In the genomic region with DNA sequence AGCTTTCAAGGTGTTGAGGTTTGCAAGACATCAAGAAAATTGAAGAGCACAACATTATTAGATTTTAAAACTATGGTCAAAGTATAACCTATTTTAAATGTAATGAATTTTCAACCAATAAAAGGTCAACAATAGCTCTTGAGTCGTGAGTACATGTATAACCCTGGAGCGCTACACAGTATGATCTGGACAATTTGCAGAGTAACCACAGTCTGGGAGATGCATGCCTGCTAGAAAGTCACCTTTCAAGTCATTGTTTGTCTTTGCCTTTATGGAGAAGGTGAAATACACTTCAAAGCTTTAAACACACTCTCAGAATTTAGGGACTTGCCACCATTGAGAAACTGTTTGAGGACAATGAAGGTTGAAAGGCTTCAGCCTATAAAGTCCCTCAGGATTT, we compare ENCODE assay signal across 24 cellular contexts.
DNase-seq lines count a peak whose midpoint lies in the region; ATAC-seq and TF ChIP-seq lines count a peak whose summit lies in the region.
"Had no signal": no experiment of that assay in that cellular context is flagged by ENCODE, and none has a peak within 500 bp of the region (broad histone marks: within the 10 kb centered on the region; RNA-seq: fewer than 3 reads in every experiment).

No MANE protein-coding gene starts in this region.

- H3F3A ChIP-seq in neural progenitor cell (ENCODE audit: low read depth) = peaks cover 21% of the 10 kb centered on the region

- H2AFZ ChIP-seq in neural progenitor cell (replicated peaks) = no peak overlapping the region

- H3K4me2 ChIP-seq in neural progenitor cell = peak overlapping the region; percentile 61
- H3K4me2 ChIP-seq: BLaER1 treated with 17β-estradiol and CSF1 and Interleukin-3, amounts not matched to agents 10 nM and 100 nM had no signal

- H3K4me3 ChIP-seq in neural progenitor cell (no peak overlapping the region), mucosa of descending colon (no peak overlapping the region)
- H3K4me3 ChIP-seq: BLaER1 treated with 17β-estradiol and CSF1 and Interleukin-3, amounts not matched to agents 10 nM and 100 nM; SK-N-MC had no signal

- H3K27ac Mint-ChIP-seq in neural progenitor cell = no peak overlapping the region
- H3K27ac Mint-ChIP-seq: CD8-positive, alpha-beta T cell; HFFc6; T-helper 17 cell had no signal

- intact Hi-C loops in mucosa of descending colon (cut with DNase I, micrococcal nuclease) = no loop called here

- H3K79me2 ChIP-seq in neural progenitor cell (ENCODE audit: low read depth) = no peaks in the 10 kb centered on the region

- H3K36me3 ChIP-seq in neural progenitor cell (peaks cover 5% of the 10 kb centered on the region), mucosa of descending colon (ENCODE audit: low read depth) (no peaks in the 10 kb centered on the region)
- H3K36me3 ChIP-seq: BLaER1 treated with 17β-estradiol and CSF1 and Interleukin-3, amounts not matched to agents 10 nM and 100 nM had no signal

- peak overlapping the region; percentile 75 for H3K27ac ChIP-seq in neural progenitor cell
- H3K27ac ChIP-seq: BLaER1 treated with 17β-estradiol and CSF1 and Interleukin-3, amounts not matched to agents 10 nM and 100 nM; HL-60; RWPE1; SK-N-MC had no signal

- peaks cover 6% of the 10 kb centered on the region for H3K9me3 ChIP-seq in neural progenitor cell (ENCODE audit: low read depth)
- H3K9me3 ChIP-seq in mucosa of descending colon = no peaks in the 10 kb centered on the region

- no peaks in the 10 kb centered on the region for H3K27me3 Mint-ChIP-seq in neural progenitor cell (ENCODE audit: insufficient read depth, low read depth)

- peaks cover 24% of the 10 kb centered on the region for H3K4me1 ChIP-seq in neural progenitor cell
- no peaks in the 10 kb centered on the region for H3K4me1 ChIP-seq in mucosa of descending colon (ENCODE audit: low read depth)
- H3K4me1 ChIP-seq: BLaER1 treated with 17β-estradiol and CSF1 and Interleukin-3, amounts not matched to agents 10 nM and 100 nM had no signal

- H4K20me1 ChIP-seq in neural progenitor cell (ENCODE audit: low read depth) = no peaks in the 10 kb centered on the region
- H4K20me1 ChIP-seq: BLaER1 treated with 17β-estradiol and CSF1 and Interleukin-3, amounts not matched to agents 10 nM and 100 nM had no signal

- peaks cover 7% of the 10 kb centered on the region for H3K4me1 Mint-ChIP-seq in neural progenitor cell
- H3K4me1 Mint-ChIP-seq: T-helper 17 cell had no signal

- no peaks in the 10 kb centered on the region for H3K27me3 ChIP-seq in neural progenitor cell
- H3K27me3 ChIP-seq: BLaER1 treated with 17β-estradiol and CSF1 and Interleukin-3, amounts not matched to agents 10 nM and 100 nM had no signal

- H3K4me3 Mint-ChIP-seq in neural progenitor cell = no peak overlapping the region
- H3K4me3 Mint-ChIP-seq: CD8-positive, alpha-beta T cell; HFFc6; T-helper 17 cell had no signal

- ATAC-seq in mucosa of descending colon = no peak
- ATAC-seq: CD8-positive, alpha-beta T cell; T-helper 17 cell had no signal

- DNase-seq in NCI-H1417 (lab: John Stamatoyannopoulos, UW) = peak in 2 of 3 experiments; percentile 12 to 29
- no peak for DNase-seq in NCI-H1417 treated with DMSO at 0.1 percent for 48 hours (lab: John Stamatoyannopoulos, UW)
- peak; percentile 28 for DNase-seq in DMS153 treated with DMSO at 0.1 percent for 48 hours (lab: John Stamatoyannopoulos, UW; ENCODE audit: unreplicated experiment)
- peak; percentile 19 for DNase-seq in NCI-H69 (lab: John Stamatoyannopoulos, UW)
- no peak for DNase-seq in neural progenitor cell (ENCODE audit: low spot score)
- DNase-seq in NCI-H128 (lab: John Stamatoyannopoulos, UW; ENCODE audit: unreplicated experiment) = no peak
- no peak for DNase-seq in mucosa of descending colon
- DNase-seq: 8988T; CD8-positive, alpha-beta T cell; DMS53; H7; HFFc6; KG1; NCI-H1105; NCI-H187 treated with DMSO at 0.1 percent for 48 hours; NCI-H226; NCI-H526 treated with DMSO at 0.1 percent for 48 hours; SHP77 treated with DMSO at 0.1 percent for 48 hours; SW 1271; T-helper 17 cell had no signal

- TF ChIP-seq CTCF in neural progenitor cell (IDR thresholded peaks at IDR 0.05) = no peak
- TF ChIP-seq CTCF in mucosa of descending colon (IDR thresholded peaks at IDR 0.05) = no peak

- no peak overlapping the region for H3K9ac ChIP-seq in neural progenitor cell
- H3K9ac ChIP-seq: BLaER1 treated with 17β-estradiol and CSF1 and Interleukin-3, amounts not matched to agents 10 nM and 100 nM had no signal

- H3K36me3 Mint-ChIP-seq in neural progenitor cell = no peaks in the 10 kb centered on the region
- H3K36me3 Mint-ChIP-seq: CD8-positive, alpha-beta T cell had no signal

- H3K9me3 Mint-ChIP-seq in neural progenitor cell = peaks cover 15% of the 10 kb centered on the region
- H3K9me3 Mint-ChIP-seq: CD8-positive, alpha-beta T cell had no signal

Comparison
In these comparisons a context has a peak if more than half of its experiments do, and no peak if none do; other contexts are left out.
1. DNase-seq: peak in NCI-H1417 (2 of 3), DMS153 treated with DMSO at 0.1 percent for 48 hours (single experiment) and NCI-H69 (single experiment); none in NCI-H1417 treated with DMSO at 0.1 percent for 48 hours (single experiment), neural progenitor cell (single experiment), NCI-H128 (single experiment) and mucosa of descending colon (0 of 3).